In genomic region chr5:68886814-68887213, GRCh38 we compare ENCODE assay signal across 22 cellular contexts.
A peak's percentile ranks its signal among the peaks of the same experiment; 100 is the strongest.
DNase-seq lines count a peak whose midpoint lies in the region; ATAC-seq, FAIRE-seq and TF ChIP-seq lines count a peak whose summit lies in the region.
"Had no signal": no experiment of that assay in that cellular context is flagged by ENCODE, and none has a peak within 500 bp of the region (broad histone marks: within the 10 kb centered on the region; RNA-seq: fewer than 3 reads in every experiment).

No MANE protein-coding gene starts in this region.

- SMC1A ChIA-PET in GM12878 (lab: Charles Lee; ENCODE audit: uncharacterized antibody, unreplicated experiment), result interaction anchor here (1.0 to 1.6 kb wide), 2 partner anchors 10 to 11 kb away, joined by 3 to 4 read pairs; no protein-coding TSS in a partner anchor

- TF ChIP-seq POLR2A in GM12878 (IDR thresholded peaks at IDR 0.05; ENCODE audit: low read depth, low read length), result no peak

- TF ChIP-seq RAD21 in GM12878 (IDR thresholded peaks at IDR 0.05; ENCODE audit: insufficient read depth, low read depth, low read length), result no peak

- H3K4me3 Mint-ChIP-seq in activated CD4-positive, alpha-beta T cell treated with anti-CD3 and anti-CD28 coated beads for 36 hours, result no peak overlapping the region
- H3K4me3 Mint-ChIP-seq in activated naive CD8-positive, alpha-beta T cell treated with anti-CD3 and anti-CD28 coated beads, Interleukin-2, amount 50 U/mL, for 24 hours, result no peak overlapping the region
- no peak overlapping the region for H3K4me3 Mint-ChIP-seq in activated naive CD8-positive, alpha-beta T cell treated with anti-CD3 and anti-CD28 coated beads for 36 hours
- H3K4me3 Mint-ChIP-seq in T-helper 17 cell, result peak overlapping the region; percentile 0
- H3K4me3 Mint-ChIP-seq: B cell; CD4-positive, alpha-beta T cell had no signal

- peaks cover 35% of the 10 kb centered on the region for H3K4me1 Mint-ChIP-seq in activated CD4-positive, alpha-beta T cell treated with anti-CD3 and anti-CD28 coated beads for 36 hours
- peaks cover 36% of the 10 kb centered on the region for H3K4me1 Mint-ChIP-seq in activated naive CD8-positive, alpha-beta T cell treated with anti-CD3 and anti-CD28 coated beads, Interleukin-2, amount 50 U/mL, for 24 hours
- H3K4me1 Mint-ChIP-seq in activated naive CD8-positive, alpha-beta T cell treated with anti-CD3 and anti-CD28 coated beads for 36 hours, result peaks cover 29% of the 10 kb centered on the region
- H3K4me1 Mint-ChIP-seq in T-helper 17 cell, result peaks cover 15% of the 10 kb centered on the region

- no TSS peak for BruUV-seq in GM12878 (replicated peaks; lab: Mats Ljungman, UMichigan)

- no peak overlapping the region for H3K4me3 ChIP-seq in GM12878
- H3K4me3 ChIP-seq: BLaER1, GM23248 had no signal

- no peaks in the 10 kb centered on the region for H3K27me3 Mint-ChIP-seq in activated CD4-positive, alpha-beta T cell treated with anti-CD3 and anti-CD28 coated beads for 36 hours
- no peaks in the 10 kb centered on the region for H3K27me3 Mint-ChIP-seq in activated naive CD8-positive, alpha-beta T cell treated with anti-CD3 and anti-CD28 coated beads, Interleukin-2, amount 50 U/mL, for 24 hours
- no peaks in the 10 kb centered on the region for H3K27me3 Mint-ChIP-seq in activated naive CD8-positive, alpha-beta T cell treated with anti-CD3 and anti-CD28 coated beads for 36 hours
- H3K27me3 Mint-ChIP-seq in T-helper 17 cell, result no peaks in the 10 kb centered on the region
- H3K27me3 Mint-ChIP-seq: CD4-positive, alpha-beta T cell had no signal

- no peak overlapping the region for H3K27ac Mint-ChIP-seq in activated CD4-positive, alpha-beta T cell treated with anti-CD3 and anti-CD28 coated beads for 36 hours
- H3K27ac Mint-ChIP-seq in activated naive CD8-positive, alpha-beta T cell treated with anti-CD3 and anti-CD28 coated beads, Interleukin-2, amount 50 U/mL, for 24 hours, result no peak overlapping the region
- H3K27ac Mint-ChIP-seq in activated naive CD8-positive, alpha-beta T cell treated with anti-CD3 and anti-CD28 coated beads for 36 hours, result no peak overlapping the region
- no peak overlapping the region for H3K27ac Mint-ChIP-seq in T-helper 17 cell
- H3K27ac Mint-ChIP-seq: B cell; CD4-positive, alpha-beta T cell had no signal

- DNase-seq in activated CD4-positive, alpha-beta T cell treated with anti-CD3 and anti-CD28 coated beads for 36 hours, result no peak
- no peak for DNase-seq in activated CD4-positive, alpha-beta T cell treated with anti-CD3 and anti-CD28 coated beads for 48 hours
- DNase-seq in activated naive CD8-positive, alpha-beta T cell treated with anti-CD3 and anti-CD28 coated beads, Interleukin-2, amount 50 U/mL, for 24 hours, result no peak
- DNase-seq in activated naive CD8-positive, alpha-beta T cell treated with anti-CD3 and anti-CD28 coated beads for 36 hours, result no peak
- DNase-seq in T-helper 17 cell (no peak), GM12878 (ENCODE audit: low read depth, low spot score) (no peak), GM20000 (ENCODE audit: low spot score) (no peak), NCI-H1092 (lab: John Stamatoyannopoulos, UW) (no peak)
- DNase-seq: Caco-2; CD4-positive, alpha-beta T cell; DMS79; GF-D8; GM23248; H7; HCEC 1CT had no signal

- TF ChIP-seq CTCF in GM12878 (IDR thresholded peaks at IDR 0.05 in 2 of 3, conservative IDR thresholded peaks at IDR 0.05 in 1 of 3; ENCODE audit: control insufficient read depth in 2 of 3, extremely low read depth in 1 of 3, insufficient read depth in 1 of 3, low read depth in 3 of 3, low read length in 3 of 3), result no peak
- no peak for TF ChIP-seq CTCF in GM20000 (IDR thresholded peaks at IDR 0.05; ENCODE audit: extremely low read depth, missing control alignments)

- H3K27ac ChIP-seq in GM12878 (ENCODE audit: control insufficient read depth, insufficient read depth), result no peak overlapping the region
- H3K27ac ChIP-seq: 22Rv1, BLaER1, C4-2B, GM23248 had no signal

- RAD21 ChIA-PET in GM12878 (lab: Charles Lee; ENCODE audit: unreplicated experiment), result interaction anchor here (0.6 kb wide), 1 partner anchor 268 kb away, joined by 3 read pairs; no protein-coding TSS in a partner anchor

- CTCF ChIA-PET in activated CD4-positive, alpha-beta T cell treated with anti-CD3 and anti-CD28 coated beads for 36 hours (lab: Charles Lee), result no interaction called here
- CTCF ChIA-PET in GM12878 (lab: Yijun Ruan, JAX), result interaction anchor here (1.1 to 1.6 kb wide), 2 partner anchors 11 to 124 kb away, joined by 3 read pairs; no protein-coding TSS in a partner anchor

- WGBS in GM12878 (ENCODE audit: insufficient coverage, insufficient replicate concordance, low lambda C conversion rate, missing lambda C conversion rate), result 52% methylated on average over 4 of the region's 4 CpGs

- H3K9me3 Mint-ChIP-seq in activated CD4-positive, alpha-beta T cell treated with anti-CD3 and anti-CD28 coated beads for 36 hours (ENCODE audit: low read depth), result peaks cover 2% of the 10 kb centered on the region
- H3K9me3 Mint-ChIP-seq in activated naive CD8-positive, alpha-beta T cell treated with anti-CD3 and anti-CD28 coated beads, Interleukin-2, amount 50 U/mL, for 24 hours, result peaks cover 4% of the 10 kb centered on the region
- peaks cover 2% of the 10 kb centered on the region for H3K9me3 Mint-ChIP-seq in activated naive CD8-positive, alpha-beta T cell treated with anti-CD3 and anti-CD28 coated beads for 36 hours
- H3K9me3 Mint-ChIP-seq: CD4-positive, alpha-beta T cell had no signal

- POLR2A ChIA-PET in activated CD4-positive, alpha-beta T cell treated with anti-CD3 and anti-CD28 coated beads for 36 hours (lab: Charles Lee), result no interaction called here
- POLR2A ChIA-PET in GM12878 (lab: Charles Lee), result no interaction called here

- peaks cover under 1% of the 10 kb centered on the region; the same call in 1 of the 2 replicates for H3K4me1 ChIP-seq in GM12878 (ENCODE audit: control insufficient read depth, insufficient read depth, low read length)
- H3K4me1 ChIP-seq: Caco-2 had no signal

- no peaks in the 10 kb centered on the region for H4K20me1 ChIP-seq in GM12878 (ENCODE audit: control insufficient read depth, insufficient read depth)
- H4K20me1 ChIP-seq: BLaER1 had no signal

- in situ Hi-C loops in GM12878 (cut with MboI), result no loop called here

- no peak for TF ChIP-seq EP300 in GM12878 (IDR thresholded peaks at IDR 0.05; ENCODE audit: borderline replicate concordance in 1 of 2, control insufficient read depth in 1 of 2, low read depth in 2 of 2, low read length in 2 of 2)

- H3K9ac ChIP-seq in GM12878 (ENCODE audit: control insufficient read depth, insufficient read depth, low read length), result no peak overlapping the region
- H3K9ac ChIP-seq: BLaER1, GM23248 had no signal

- no peaks in the 10 kb centered on the region for H3K36me3 Mint-ChIP-seq in activated CD4-positive, alpha-beta T cell treated with anti-CD3 and anti-CD28 coated beads for 36 hours (ENCODE audit: low read depth)
- no peaks in the 10 kb centered on the region for H3K36me3 Mint-ChIP-seq in activated naive CD8-positive, alpha-beta T cell treated with anti-CD3 and anti-CD28 coated beads, Interleukin-2, amount 50 U/mL, for 24 hours (ENCODE audit: low read depth)
- no peaks in the 10 kb centered on the region for H3K36me3 Mint-ChIP-seq in activated naive CD8-positive, alpha-beta T cell treated with anti-CD3 and anti-CD28 coated beads for 36 hours
- H3K36me3 Mint-ChIP-seq in T-helper 17 cell (ENCODE audit: low read depth), result no peaks in the 10 kb centered on the region

- intact Hi-C loops in activated CD4-positive, alpha-beta T cell treated with anti-CD3 and anti-CD28 coated beads for 36 hours (cut with DNase I, micrococcal nuclease), result no loop called here
- intact Hi-C loops in GM12878 (cut with micrococcal nuclease; ENCODE audit: unreplicated experiment), result no loop called here

- no peaks in the 10 kb centered on the region for H3K27me3 ChIP-seq in GM12878 (replicated peaks in 1 of 2; ENCODE audit: control insufficient read depth in 2 of 2, insufficient read depth in 2 of 2, low read length in 1 of 2)
- H3K27me3 ChIP-seq: BLaER1 had no signal

- no peaks in the 10 kb centered on the region for H3K9me3 ChIP-seq in T-helper 17 cell (ENCODE audit: control insufficient read depth, low read length, poor library complexity, severe bottlenecking)
- no peaks in the 10 kb centered on the region for H3K9me3 ChIP-seq in GM12878 (replicated peaks; ENCODE audit: control insufficient read depth, insufficient read depth, low read length)
- H3K9me3 ChIP-seq: BLaER1, Caco-2 had no signal

- ATAC-seq in activated CD4-positive, alpha-beta T cell treated with anti-CD3 and anti-CD28 coated beads for 36 hours, result peak; percentile 27
- peak; percentile 35 for ATAC-seq in activated naive CD8-positive, alpha-beta T cell treated with anti-CD3 and anti-CD28 coated beads, Interleukin-2, amount 50 U/mL, for 24 hours
- peak; percentile 75 for ATAC-seq in T-helper 17 cell
- ATAC-seq in GM12878, result no peak

- no peak overlapping the region for H3K4me2 ChIP-seq in GM12878 (ENCODE audit: control insufficient read depth, insufficient read depth)
- H3K4me2 ChIP-seq: BLaER1 had no signal

- H3K36me3 ChIP-seq in GM12878 (ENCODE audit: control insufficient read depth in 2 of 2, insufficient read depth in 2 of 2, low read length in 1 of 2), result no peaks in the 10 kb centered on the region
- H3K36me3 ChIP-seq: BLaER1 had no signal

- H3K79me2 ChIP-seq in GM12878 (ENCODE audit: control insufficient read depth, insufficient read depth, low read length), result no peaks in the 10 kb centered on the region

- no peak for FAIRE-seq in GM12878 (lab: Jason Lieb, UNC)
- FAIRE-seq: A204.1, GM12892, H1 had no signal

- no peak overlapping the region for H2AFZ ChIP-seq in GM12878 (ENCODE audit: control insufficient read depth, low read depth, low read length)
- H2AFZ ChIP-seq: GM23248 had no signal

TF ChIP-seq in GM12878, 131 proteins besides CTCF, POLR2A, EP300 and RAD21:
- TF ChIP-seq MTA2 (IDR thresholded peaks at IDR 0.05; ENCODE audit: low read depth), result peak; percentile 55
- TF ChIP-seq PKNOX1 (IDR thresholded peaks at IDR 0.05), result peak; percentile 55
- TF ChIP-seq ZNF217 (IDR thresholded peaks at IDR 0.05), result no peak
